In the genomic region with DNA sequence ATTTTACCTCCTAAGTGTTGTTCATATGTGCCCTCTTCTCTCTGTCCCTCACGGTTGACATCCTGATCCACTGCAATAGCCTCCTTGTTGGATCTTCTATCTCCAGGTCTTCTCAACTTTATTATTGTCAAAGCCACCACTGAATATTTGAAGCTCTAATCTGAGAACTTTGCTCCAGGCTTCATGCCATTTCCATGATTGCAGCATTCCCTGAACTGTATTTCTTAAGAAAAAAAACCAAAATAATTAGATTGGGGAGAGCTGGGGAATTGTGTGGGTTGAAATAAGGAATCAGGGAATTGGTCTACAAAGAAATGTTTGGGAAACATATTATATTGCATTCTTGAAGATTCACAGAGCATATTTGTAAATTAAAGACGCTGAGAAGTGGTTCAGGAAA, we compare ENCODE assay signal across 23 cellular contexts. TPM values are rescaled to one million over a fixed set of nuclear protein-coding genes. Genes with fewer than 3 reads are reported as not detected.
A peak's percentile ranks its signal among the peaks of the same experiment; 100 is the strongest.
DNase-seq lines count a peak whose midpoint lies in the region; ATAC-seq, FAIRE-seq and TF ChIP-seq lines count a peak whose summit lies in the region.
"Had no signal": no experiment of that assay in that cellular context is flagged by ENCODE, and none has a peak within 500 bp of the region (broad histone marks: within the 10 kb centered on the region; RNA-seq: fewer than 3 reads in every experiment).

No MANE protein-coding gene starts in this region.

- DNase-seq in EH (ENCODE audit: low read depth) (peak; percentile 48), activated B cell treated with CpG ODN at 0.5 μM for 24 hours (no peak), naive B cell (no peak), thoracic aorta (ENCODE audit: low spot score) (no peak), H54 (ENCODE audit: insufficient read length, low spot score) (no peak)
- DNase-seq in stimulated activated CD4-positive, alpha-beta T cell treated with anti-CD3 and anti-CD28 coated beads, Interleukin-1b, Interleukin-23, amount 100 ng/mL, for 48 hours = no peak
- DNase-seq: CD4-positive, alpha-beta memory T cell; Kasumi-1; NCI-H1417; NCI-H1694 treated with DMSO at 0.1 percent for 48 hours; NCI-H2081 treated with DMSO at 0.1 percent for 48 hours; NCI-H446 treated with DMSO at 0.1 percent for 48 hours; NCI-H69; SIG-M5; SK-N-SH had no signal

- H3K27ac ChIP-seq in thoracic aorta = peak overlapping the region; percentile 7 to 75
- H3K27ac ChIP-seq: BLaER1 had no signal

- peaks cover 46% of the 10 kb centered on the region for H3K4me1 Mint-ChIP-seq in activated B cell treated with CpG ODN at 0.5 μM for 24 hours
- peaks cover 27 to 44% (median 35%) of the 10 kb centered on the region in 3 donors for H3K4me1 Mint-ChIP-seq in naive B cell

- peaks cover 26 to 37% of the 10 kb centered on the region in 2 donors for H3K4me1 ChIP-seq in thoracic aorta (ENCODE audit: control insufficient read depth in 1 of 2, low read depth in 2 of 2)

- TF ChIP-seq POLR2A in H54 (IDR thresholded peaks at IDR 0.05; ENCODE audit: low read depth, low read length) = no peak

- H3K9me3 ChIP-seq in thoracic aorta = no peaks in the 10 kb centered on the region
- H3K9me3 ChIP-seq: BLaER1, SK-N-SH had no signal

- no peaks in the 10 kb centered on the region for H3K9me3 Mint-ChIP-seq in activated B cell treated with CpG ODN at 0.5 μM for 24 hours
- H3K9me3 Mint-ChIP-seq in naive B cell = peaks cover 0 to 2% (median 0%) of the 10 kb centered on the region in 7 donors
- H3K9me3 Mint-ChIP-seq: CD4-positive, alpha-beta memory T cell; IgD-negative memory B cell had no signal

- no peak overlapping the region for H3K4me3 ChIP-seq in thoracic aorta
- H3K4me3 ChIP-seq: BLaER1 had no signal

- H3K36me3 Mint-ChIP-seq in activated B cell treated with CpG ODN at 0.5 μM for 24 hours (ENCODE audit: low read depth) = peaks cover 17% of the 10 kb centered on the region
- H3K36me3 Mint-ChIP-seq in naive B cell = peaks cover 9 to 14% of the 10 kb centered on the region in 2 donors
- H3K36me3 Mint-ChIP-seq: IgD-negative memory B cell had no signal

- CTCF ChIA-PET in activated B cell treated with CpG ODN at 0.5 μM for 24 hours (lab: Charles Lee) = interaction anchor here (1.0 kb wide), 1 partner anchor 217 kb away, joined by 4 read pairs; no protein-coding TSS in a partner anchor

- H3K4me3 Mint-ChIP-seq in activated B cell treated with CpG ODN at 0.5 μM for 24 hours = no peak overlapping the region
- H3K4me3 Mint-ChIP-seq in naive B cell = peak overlapping the region in 3 of 8 donors; percentile 29 to 76 (median 39)

- H3K27me3 ChIP-seq in thoracic aorta (replicated peaks; ENCODE audit: insufficient read depth) = no peaks in the 10 kb centered on the region
- H3K27me3 ChIP-seq: BLaER1 had no signal

- no peak for ATAC-seq in activated B cell treated with CpG ODN at 0.5 μM for 24 hours (ENCODE audit: low read depth)
- ATAC-seq in naive B cell (ENCODE audit: low read depth in 2 of 2) = no peak
- ATAC-seq in thoracic aorta (ENCODE audit: insufficient number of reproducible peaks, low FRiP score, low read depth) = no peak
- no peak for ATAC-seq in HG02852 (IDR thresholded peaks at IDR 0.05; ENCODE audit: unreplicated experiment)
- ATAC-seq: Panc1 had no signal

- POLR2A ChIA-PET in activated B cell treated with CpG ODN at 0.5 μM for 24 hours (lab: Charles Lee) = no interaction called here

- TF ChIP-seq CTCF in activated B cell treated with CpG ODN at 0.5 μM for 24 hours (IDR thresholded peaks at IDR 0.05) (no peak), thoracic aorta (IDR thresholded peaks at IDR 0.05) (no peak)

- H3K36me3 ChIP-seq in thoracic aorta = no peaks in the 10 kb centered on the region
- H3K36me3 ChIP-seq: BLaER1 had no signal

- intact Hi-C loops in activated B cell treated with CpG ODN at 0.5 μM for 24 hours (cut with micrococcal nuclease) = loop anchor here (10.0 kb wide), 1 partner anchor 1729 kb away; no protein-coding TSS in a partner anchor

- H3K27ac Mint-ChIP-seq in activated B cell treated with CpG ODN at 0.5 μM for 24 hours (peak overlapping the region; percentile 26), naive B cell (peak overlapping the region in 4 of 6 donors; percentile 49 to 94 (median 66))

- no peaks in the 10 kb centered on the region for H3K27me3 Mint-ChIP-seq in activated B cell treated with CpG ODN at 0.5 μM for 24 hours
- no peaks in the 10 kb centered on the region for H3K27me3 Mint-ChIP-seq in naive B cell
- H3K27me3 Mint-ChIP-seq: IgD-negative memory B cell had no signal

- FAIRE-seq in H54 (lab: Jason Lieb, UNC) = no peak
- FAIRE-seq: G401.6 had no signal

RNA-seq across cellular contexts. Expression of gene STX7, which starts 2.5 kb away (rescaled TPM):
- total RNA-seq in activated B cell treated with CpG ODN at 0.5 μM for 24 hours (109 and 138 TPM in 2 replicates), thoracic aorta (10 to 100 TPM; 46.2 to 64.0 TPM)
- 100 to 1,000 TPM; 141 to 257 (median 207) TPM for polyA plus RNA-seq in naive B cell (ENCODE audit: low read depth in 6 of 6)

RNA-seq across cellular contexts. Expression of gene TAAR9, which starts 22.7 kb away (rescaled TPM):
- total RNA-seq in activated B cell treated with CpG ODN at 0.5 μM for 24 hours (not detected in 2 replicates), thoracic aorta (not detected)
- not detected for polyA plus RNA-seq in naive B cell (ENCODE audit: low read depth in 6 of 6)
- total RNA-seq: A673; CD4-positive, alpha-beta memory T cell; H4; MCF 10A had no signal
- polyA plus RNA-seq: CD4-positive, alpha-beta memory T cell; IgD-negative memory B cell; SK-N-SH had no signal

RNA-seq across cellular contexts. Expression of gene TAAR8, which starts 37.1 kb away (rescaled TPM):
- not detected in 2 replicates for total RNA-seq in activated B cell treated with CpG ODN at 0.5 μM for 24 hours
- polyA plus RNA-seq in naive B cell (ENCODE audit: low read depth in 6 of 6) = not detected
- not detected for total RNA-seq in thoracic aorta
- total RNA-seq: A673; CD4-positive, alpha-beta memory T cell; H4; MCF 10A had no signal
- polyA plus RNA-seq: CD4-positive, alpha-beta memory T cell; IgD-negative memory B cell; SK-N-SH had no signal

RNA-seq across cellular contexts. Expression of gene TAAR6, which starts 54.7 kb away (rescaled TPM):
- not detected in 2 replicates for total RNA-seq in activated B cell treated with CpG ODN at 0.5 μM for 24 hours
- not detected for polyA plus RNA-seq in naive B cell (ENCODE audit: low read depth in 6 of 6)
- total RNA-seq in thoracic aorta = not detected
- total RNA-seq: A673; CD4-positive, alpha-beta memory T cell; H4; MCF 10A had no signal
- polyA plus RNA-seq: CD4-positive, alpha-beta memory T cell; IgD-negative memory B cell; SK-N-SH had no signal
